8 cellular contexts compared by ENCODE assay signal in genomic region chr12:7933255-7933726, GRCh38. TPM values are rescaled to one million over a fixed set of nuclear protein-coding genes. Genes with fewer than 3 reads are reported as not detected.
DNase-seq lines count a peak whose midpoint lies in the region; ATAC-seq and TF ChIP-seq lines count a peak whose summit lies in the region.

No MANE protein-coding gene starts in this region.

- TF ChIP-seq CTCF in lung (IDR thresholded peaks at IDR 0.05; ENCODE audit: control extremely low read depth, extremely low read depth): peak; percentile 34

- ATAC-seq in GM18909 (IDR thresholded peaks at IDR 0.05; ENCODE audit: poor library complexity, unreplicated experiment): peak; percentile 82
- peak; percentile 82 for ATAC-seq in HG03159 (IDR thresholded peaks at IDR 0.05; ENCODE audit: unreplicated experiment)
- ATAC-seq in lung (ENCODE audit: insufficient read depth, low FRiP score): peak; percentile 85

- H3K27me3 ChIP-seq in lung (ENCODE audit: control insufficient read depth, insufficient read depth): no peaks in the 10 kb centered on the region

- H3K36me3 ChIP-seq in lung (ENCODE audit: control insufficient read depth in 2 of 2, insufficient read depth in 2 of 2, low read length in 2 of 2): peaks cover 0 to 24% of the 10 kb centered on the region in 2 donors

- H3K4me3 Mint-ChIP-seq in activated CD4-positive, alpha-beta T cell treated with anti-CD3 and anti-CD28 coated beads, Interleukin-2, amount 10 ng/mL, durations not matched to agents 24 days and 14 days: no peak overlapping the region

- H3K4me1 ChIP-seq in lung (ENCODE audit: control insufficient read depth in 2 of 2, insufficient read depth in 2 of 2, low read length in 2 of 2): peaks cover 0 to 1% of the 10 kb centered on the region in 2 donors

- H3K36me3 Mint-ChIP-seq in activated CD4-positive, alpha-beta T cell treated with anti-CD3 and anti-CD28 coated beads, Interleukin-2, amount 10 ng/mL, durations not matched to agents 24 days and 14 days (ENCODE audit: low read depth): peaks cover 35% of the 10 kb centered on the region

- H3K27me3 Mint-ChIP-seq in activated CD4-positive, alpha-beta T cell treated with anti-CD3 and anti-CD28 coated beads, Interleukin-2, amount 10 ng/mL, durations not matched to agents 24 days and 14 days: no peaks in the 10 kb centered on the region

- H3K9me3 Mint-ChIP-seq in activated CD4-positive, alpha-beta T cell treated with anti-CD3 and anti-CD28 coated beads, Interleukin-2, amount 10 ng/mL, durations not matched to agents 24 days and 14 days: no peaks in the 10 kb centered on the region

- no peak overlapping the region for H3K27ac Mint-ChIP-seq in activated CD4-positive, alpha-beta T cell treated with anti-CD3 and anti-CD28 coated beads, Interleukin-2, amount 10 ng/mL, durations not matched to agents 24 days and 14 days

- WGBS in lung, 2 donors: 0 to 2% methylated on average over 7 of the region's 7 CpGs

- peak overlapping the region; percentile 68 to 74 for H3K27ac ChIP-seq in lung (ENCODE audit: low read depth in 1 of 2, low read length in 1 of 2)

- DNase-seq in AG20443 (ENCODE audit: low spot score): peak; percentile 89
- peak; percentile 83 for DNase-seq in NCI-H460 (ENCODE audit: extremely low read depth, low read depth)
- peak; percentile 92 for DNase-seq in activated CD4-positive, alpha-beta T cell treated with anti-CD3 and anti-CD28 coated beads, Interleukin-2, amount 10 ng/mL, durations not matched to agents 24 days and 14 days
- DNase-seq in effector CD4-positive, alpha-beta T cell: peak; percentile 69
- peak; percentile 74 for DNase-seq in lung (ENCODE audit: low spot score)
- peak; percentile 67 to 69 for DNase-seq in stimulated activated CD4-positive, alpha-beta T cell treated with anti-CD3 and anti-CD28 coated beads, Interleukin-4, amount 100 ng/mL, for 48 hours (ENCODE audit: low read depth in 2 of 2)

- peaks cover 28% of the 10 kb centered on the region for H3K4me1 Mint-ChIP-seq in activated CD4-positive, alpha-beta T cell treated with anti-CD3 and anti-CD28 coated beads, Interleukin-2, amount 10 ng/mL, durations not matched to agents 24 days and 14 days

- intact Hi-C loops in activated CD4-positive, alpha-beta T cell treated with anti-CD3 and anti-CD28 coated beads, Interleukin-2, amount 10 ng/mL, durations not matched to agents 24 days and 14 days (cut with micrococcal nuclease): loop anchor here (1.0 to 10.0 kb wide), 6 partner anchors 38 to 312 kb away; no protein-coding TSS in a partner anchor

- H3K4me3 ChIP-seq in lung: peak overlapping the region; percentile 29

- H3K9me3 ChIP-seq in lung (ENCODE audit: control insufficient read depth in 2 of 2, insufficient read depth in 1 of 2, low read length in 1 of 2): no peaks in the 10 kb centered on the region

RNA-seq across cellular contexts. Expression of gene SLC2A3, which starts 2.7 kb away (rescaled TPM):
- 299 and 321 TPM in 2 replicates for total RNA-seq in NCI-H460 (2014; rRNA removed; shearing (Covaris generic))
- polyA plus RNA-seq in NCI-H460 (2014; cell fraction: nucleus; rRNA removed): 140 and 163 TPM in 2 replicates
- total RNA-seq in activated CD4-positive, alpha-beta T cell treated with anti-CD3 and anti-CD28 coated beads, Interleukin-2, amount 10 ng/mL, durations not matched to agents 24 days and 14 days: 362 and 366 TPM in 2 replicates
- total RNA-seq in lung: 100 to 1,000 TPM; 112 to 435 TPM
- 100 to 1,000 TPM in 1 of 2 donors, 10 to 100 TPM in 1; 13.4 to 140 TPM for polyA plus RNA-seq in lung

Comparison
In these comparisons a context has a peak if more than half of its experiments do, and no peak if none do; other contexts are left out.
1. Peak in every context shown above with its lines: DNase-seq, ATAC-seq, H3K4me3 ChIP-seq and H3K27ac ChIP-seq.